15 cellular contexts compared by ENCODE assay signal in genomic region chr12:108596854-108597558, GRCh38. TPM values are rescaled to one million over a fixed set of nuclear protein-coding genes. Genes with fewer than 3 reads are reported as not detected.
DNase-seq lines count a peak whose midpoint lies in the region; ATAC-seq and TF ChIP-seq lines count a peak whose summit lies in the region.
"Had no signal": no experiment of that assay in that cellular context is flagged by ENCODE, and none has a peak within 500 bp of the region (broad histone marks: within the 10 kb centered on the region; RNA-seq: fewer than 3 reads in every experiment).

No MANE protein-coding gene starts in this region.

- no peaks in the 10 kb centered on the region for H3K27me3 ChIP-seq in ACC112 (ENCODE audit: insufficient read depth, low read length)
- no peaks in the 10 kb centered on the region for H3K27me3 ChIP-seq in dorsolateral prefrontal cortex
- no peaks in the 10 kb centered on the region for H3K27me3 ChIP-seq in neural progenitor cell
- H3K27me3 ChIP-seq in body of pancreas, result no peaks in the 10 kb centered on the region

- no peak overlapping the region for H3K4me2 ChIP-seq in neural progenitor cell

- H3K27ac Mint-ChIP-seq in neural progenitor cell, result peak overlapping the region; percentile 85

- H3K4me1 ChIP-seq in ACC112 (ENCODE audit: control insufficient read depth, insufficient read depth, low read length, unreplicated experiment) (no peaks in the 10 kb centered on the region), neural progenitor cell (peaks cover 13% of the 10 kb centered on the region), body of pancreas (no peaks in the 10 kb centered on the region)

- H2AFZ ChIP-seq in ACC112 (ENCODE audit: low read length, unreplicated experiment), result no peak overlapping the region
- no peak overlapping the region for H2AFZ ChIP-seq in neural progenitor cell (replicated peaks)

- H3K4me3 ChIP-seq in ACC112 (ENCODE audit: low read depth, low read length) (peak overlapping the region; percentile 36; the same call in 1 of the 2 replicates), HFF-Myc (replicated peaks; ENCODE audit: low read depth, low read length) (peak overlapping the region; percentile 87), dorsolateral prefrontal cortex (peak overlapping the region in 43 of 59 donors; percentile 1 to 56 (median 27)), neural progenitor cell (no peak overlapping the region), body of pancreas (no peak overlapping the region)

- no peak for TF ChIP-seq POLR2A in body of pancreas (IDR thresholded peaks at IDR 0.05)

- H3K9me3 ChIP-seq in neural progenitor cell (ENCODE audit: low read depth) (no peaks in the 10 kb centered on the region), body of pancreas (no peaks in the 10 kb centered on the region)

- H3K36me3 Mint-ChIP-seq in neural progenitor cell, result no peaks in the 10 kb centered on the region
- H3K36me3 Mint-ChIP-seq: CD4-positive, CD25-positive, alpha-beta regulatory T cell had no signal

- H3K27me3 Mint-ChIP-seq in neural progenitor cell (ENCODE audit: insufficient read depth, low read depth), result peaks cover 20% of the 10 kb centered on the region

- DNase-seq in HFF-Myc (ENCODE audit: extremely low read depth, low read depth) (no peak), dorsolateral prefrontal cortex (no peak), neural progenitor cell (ENCODE audit: low spot score) (no peak), body of pancreas (no peak), NCI-H2029 treated with DMSO at 0.1 percent for 48 hours (lab: John Stamatoyannopoulos, UW) (no peak)
- DNase-seq: activated CD4-positive, alpha-beta T cell treated with anti-CD3 and anti-CD28 coated beads for 48 hours; activated naive CD4-positive, alpha-beta T cell; CD4-positive, CD25-positive, alpha-beta regulatory T cell; cortex of kidney; GDM1; NCI-H1436 had no signal

- peak overlapping the region; percentile 63 for H3K4me3 Mint-ChIP-seq in neural progenitor cell
- H3K4me3 Mint-ChIP-seq: CD4-positive, CD25-positive, alpha-beta regulatory T cell had no signal

- ATAC-seq in HG03469 (IDR thresholded peaks at IDR 0.05; ENCODE audit: unreplicated experiment) (no peak), HG03045 (IDR thresholded peaks at IDR 0.05; ENCODE audit: unreplicated experiment) (no peak), body of pancreas (no peak)

- H3K36me3 ChIP-seq in ACC112 (ENCODE audit: insufficient read depth, low read length) (no peaks in the 10 kb centered on the region), neural progenitor cell (no peaks in the 10 kb centered on the region), body of pancreas (replicated peaks in 1 of 2; ENCODE audit: insufficient read depth in 1 of 2, low read depth in 2 of 2) (no peaks in the 10 kb centered on the region)

- TF ChIP-seq CTCF in HFF-Myc (IDR thresholded peaks at IDR 0.05; ENCODE audit: low read depth, low read length, missing control alignments) (no peak), dorsolateral prefrontal cortex (IDR thresholded peaks at IDR 0.05 in 54 of 56, conservative IDR thresholded peaks at IDR 0.05 in 2 of 56; ENCODE audit: low read depth in 1 of 56, partially characterized antibody in 56 of 56) (no peak), neural progenitor cell (IDR thresholded peaks at IDR 0.05) (no peak), body of pancreas (IDR thresholded peaks at IDR 0.05) (no peak)

- WGBS in body of pancreas, 2 donors, result 43 to 44% methylated on average over 1 to 8 of the region's 10 CpGs

- H3K9ac ChIP-seq in neural progenitor cell, result no peak overlapping the region

- no peaks in the 10 kb centered on the region for H3K9me3 Mint-ChIP-seq in neural progenitor cell

- H3K27ac ChIP-seq in ACC112 (ENCODE audit: low read depth, low read length), result no peak overlapping the region
- peak overlapping the region in 4 of 59 donors; percentile 5 to 36 (median 24) for H3K27ac ChIP-seq in dorsolateral prefrontal cortex
- H3K27ac ChIP-seq in neural progenitor cell, result no peak overlapping the region
- no peak overlapping the region for H3K27ac ChIP-seq in body of pancreas

- intact Hi-C loops in dorsolateral prefrontal cortex (cut with DNase I) (no loop called here), body of pancreas (cut with DNase I) (no loop called here)

- peaks cover 12% of the 10 kb centered on the region for H3K4me1 Mint-ChIP-seq in neural progenitor cell
- H3K4me1 Mint-ChIP-seq: CD4-positive, CD25-positive, alpha-beta regulatory T cell had no signal

- H4K20me1 ChIP-seq in neural progenitor cell (ENCODE audit: low read depth), result no peaks in the 10 kb centered on the region

- no peaks in the 10 kb centered on the region for H3K79me2 ChIP-seq in ACC112 (ENCODE audit: control insufficient read depth, insufficient read depth, low read length, unreplicated experiment)
- H3K79me2 ChIP-seq in neural progenitor cell (ENCODE audit: low read depth), result no peaks in the 10 kb centered on the region

- peaks cover 12% of the 10 kb centered on the region for H3F3A ChIP-seq in neural progenitor cell (ENCODE audit: low read depth)

RNA-seq across cellular contexts. Expression of gene TMEM119, which starts 0.9 kb away (rescaled TPM):
- 10 to 100 TPM in 35 of 120 experiments, 1 to 10 TPM in 85; 1.3 to 25.3 (median 7.9) TPM for total RNA-seq in dorsolateral prefrontal cortex
- 0.97 and 2.0 TPM in 2 replicates for total RNA-seq in neural progenitor cell (ENCODE audit: low replicate concordance)
- 1 to 10 TPM; 5.9 to 6.5 TPM for total RNA-seq in body of pancreas
- total RNA-seq: glomerular endothelial cell had no signal

RNA-seq across cellular contexts. Expression of gene ISCU, which starts 34.6 kb away (rescaled TPM):
- total RNA-seq in dorsolateral prefrontal cortex, result 100 to 1,000 TPM; 120 to 322 (median 236) TPM
- total RNA-seq in neural progenitor cell (ENCODE audit: low replicate concordance), result 78.9 TPM in 2 replicates
- total RNA-seq in body of pancreas, result 100 to 1,000 TPM in 1 of 2 donors, 10 to 100 TPM in 1; 82.7 to 160 TPM

RNA-seq across cellular contexts. Expression of gene SART3, which starts 36.0 kb away (rescaled TPM):
- 10 to 100 TPM; 41.4 to 83.9 (median 63.1) TPM for total RNA-seq in dorsolateral prefrontal cortex
- total RNA-seq in neural progenitor cell (ENCODE audit: low replicate concordance), result 79.0 and 116 TPM in 2 replicates
- total RNA-seq in body of pancreas, result 10 to 100 TPM; 20.2 to 38.6 TPM

RNA-seq across cellular contexts. Expression of gene SELPLG, which starts 36.7 kb away (rescaled TPM):
- 10 to 100 TPM in 39 of 120 experiments, 1 to 10 TPM in 81; 1.8 to 27.0 (median 7.9) TPM for total RNA-seq in dorsolateral prefrontal cortex
- total RNA-seq in neural progenitor cell (ENCODE audit: low replicate concordance), result not detected in 2 replicates
- 1 to 10 TPM in 1 of 2 donors, under 1 TPM in 1; 0.66 to 2.3 TPM for total RNA-seq in body of pancreas

Comparison
In these comparisons a context has a peak if more than half of its experiments do, and no peak if none do; other contexts are left out.
1. H3K4me3 ChIP-seq: peak in ACC112 (single experiment), HFF-Myc (single experiment) and dorsolateral prefrontal cortex (43 of 59); none in neural progenitor cell (single experiment) and body of pancreas (0 of 2).